Comparison of ENCODE assay signal across 29 cellular contexts in the genomic region with DNA sequence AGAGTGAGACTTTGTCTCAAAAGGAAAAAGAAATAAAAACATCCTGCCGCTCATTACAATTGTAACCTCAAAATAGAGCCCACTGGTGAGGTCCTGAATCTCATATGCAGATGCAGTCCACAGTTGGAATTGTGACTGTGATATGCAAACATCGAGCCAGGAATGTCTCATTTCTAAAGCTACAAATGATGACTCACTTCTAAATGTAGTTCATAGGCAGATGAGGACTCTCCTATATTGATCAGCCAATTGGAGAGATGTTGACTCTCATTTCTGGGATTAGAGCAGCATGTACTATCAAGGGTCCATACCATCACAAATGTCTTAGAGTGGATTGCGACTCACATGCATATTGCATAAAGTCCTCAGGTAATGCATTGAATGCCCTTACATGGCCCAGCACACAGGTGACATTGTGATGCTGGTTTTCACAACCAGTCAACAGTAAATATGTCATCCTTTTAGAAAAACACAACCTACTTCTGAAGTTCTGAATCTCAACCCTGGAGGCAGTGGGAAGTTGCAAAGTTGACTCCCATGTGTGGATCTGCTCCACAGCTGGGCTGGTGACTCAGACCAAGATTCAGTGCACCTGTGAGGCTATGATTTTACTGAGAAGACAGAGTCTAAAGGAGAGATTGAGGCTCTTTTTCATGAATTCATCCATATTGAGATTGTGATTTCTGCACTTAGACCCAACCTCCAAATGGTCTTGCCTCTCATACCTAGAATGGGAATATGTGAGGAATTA. TPM values are rescaled to one million over a fixed set of nuclear protein-coding genes. Genes with fewer than 3 reads are reported as not detected.
DNase-seq lines count a peak whose midpoint lies in the region; ATAC-seq, FAIRE-seq and TF ChIP-seq lines count a peak whose summit lies in the region.
"Had no signal": no experiment of that assay in that cellular context is flagged by ENCODE, and none has a peak within 500 bp of the region (broad histone marks: within the 10 kb centered on the region; RNA-seq: fewer than 3 reads in every experiment).

No MANE protein-coding gene starts in this region.

- no peak overlapping the region for H3K4me3 ChIP-seq in astrocyte (ENCODE audit: insufficient read depth, low read depth, low read length)
- H3K4me3 ChIP-seq: heart left ventricle, pancreas, right atrium auricular region had no signal

- H3K36me3 ChIP-seq in astrocyte (ENCODE audit: insufficient read depth, low read length), result peaks cover 6% of the 10 kb centered on the region

- no peak for FAIRE-seq in astrocyte (lab: Jason Lieb, UNC)
- FAIRE-seq: pancreas, TTC549 had no signal

- H3K79me2 ChIP-seq in astrocyte (ENCODE audit: insufficient read depth, low read length), result no peaks in the 10 kb centered on the region

- ATAC-seq in GM18502 (IDR thresholded peaks at IDR 0.05; ENCODE audit: poor library complexity, unreplicated experiment) (peak; percentile 71), HG02870 (IDR thresholded peaks at IDR 0.05; ENCODE audit: unreplicated experiment) (peak; percentile 76), foreskin keratinocyte (peak; percentile 61)
- ATAC-seq: activated CD4-positive, CD25-positive, alpha-beta regulatory T cell treated with anti-CD3 and anti-CD28 coated beads, Interleukin-2, amount 50 U/mL, for 24 hours; heart left ventricle; pancreas; stimulated activated memory B cell treated with anti-CD40 and anti-IgM and Interleukin-4, amounts not matched to agents 10 μg/mL and 1 μg/mL and 100 μg/mL, for 72 hours had no signal

- H3K4me2 ChIP-seq in astrocyte (ENCODE audit: low read length), result no peak overlapping the region

- peak; percentile 14 for DNase-seq in astrocyte (ENCODE audit: low read depth)
- peak; percentile 44 to 72 for DNase-seq in foreskin keratinocyte
- no peak for DNase-seq in DMS153 treated with DMSO at 0.1 percent for 48 hours (lab: John Stamatoyannopoulos, UW; ENCODE audit: unreplicated experiment)
- DNase-seq in NCI-H128 (lab: John Stamatoyannopoulos, UW; ENCODE audit: unreplicated experiment), result no peak
- no peak for DNase-seq in posterior cingulate gyrus
- no peak for DNase-seq in NCI-H82 (lab: John Stamatoyannopoulos, UW)
- DNase-seq: activated CD4-positive, alpha-beta memory T cell treated with anti-CD3 and anti-CD28 coated beads, Interleukin-2, amount 10 ng/mL, durations not matched to agents 7 days and 5 days; activated effector memory CD4-positive, alpha-beta T cell treated with Interleukin-2 at 50 U/mL for 16 hours; activated naive CD8-positive, alpha-beta T cell treated with anti-CD3 and anti-CD28 coated beads, Interleukin-2, amount 10 ng/mL, durations not matched to agents 7 days and 5 days; C1 segment of cervical spinal cord; COR-L47; DND-41; GOT3; heart left ventricle; HFFc6; NCI-H1417 treated with DMSO at 0.1 percent for 48 hours; NCI-H2081 treated with DMSO at 0.1 percent for 48 hours; NCI-H345; pancreas; stimulated activated CD4-positive, alpha-beta T cell treated with anti-CD3 and anti-CD28 coated beads, Interleukin-4, amount 100 ng/mL, for 24 hours; substantia nigra had no signal

- H3K4me1 ChIP-seq in astrocyte (ENCODE audit: insufficient read depth, low read length) (no peaks in the 10 kb centered on the region), foreskin keratinocyte (peaks cover 8% of the 10 kb centered on the region)
- H3K4me1 ChIP-seq: heart left ventricle, pancreas, right atrium auricular region had no signal

- H3K27ac ChIP-seq in astrocyte (ENCODE audit: low read depth, low read length) (no peak overlapping the region), foreskin keratinocyte (no peak overlapping the region)
- H3K27ac ChIP-seq: heart left ventricle, pancreas, right atrium auricular region, RWPE1 had no signal

- TF ChIP-seq CTCF in astrocyte (IDR thresholded peaks at IDR 0.05; ENCODE audit: insufficient read depth, low read depth, low read length) (no peak), foreskin keratinocyte (conservative IDR thresholded peaks at IDR 0.05) (no peak)

- no peaks in the 10 kb centered on the region for H3K9me3 ChIP-seq in astrocyte (ENCODE audit: insufficient read depth, low read depth, low read length)
- H3K9me3 ChIP-seq: heart left ventricle, pancreas, right atrium auricular region had no signal

- no peak overlapping the region for H3K4me3 Mint-ChIP-seq in astrocyte (ENCODE audit: unreplicated experiment)
- H3K4me3 Mint-ChIP-seq: activated CD4-positive, alpha-beta memory T cell treated with anti-CD3 and anti-CD28 coated beads, Interleukin-2, amount 10 ng/mL, durations not matched to agents 7 days and 5 days; activated naive CD8-positive, alpha-beta T cell treated with anti-CD3 and anti-CD28 coated beads, Interleukin-2, amount 10 ng/mL, durations not matched to agents 7 days and 5 days; HFFc6; neural crest cell; stimulated activated memory B cell treated with anti-CD40 and anti-IgM and Interleukin-4, amounts not matched to agents 10 μg/mL and 1 μg/mL and 100 μg/mL, for 72 hours had no signal

- peaks cover 32% of the 10 kb centered on the region for H3K36me3 Mint-ChIP-seq in astrocyte (ENCODE audit: low read depth, unreplicated experiment)

- H3K27me3 Mint-ChIP-seq in astrocyte (ENCODE audit: low read depth, unreplicated experiment), result no peaks in the 10 kb centered on the region
- H3K27me3 Mint-ChIP-seq: activated CD4-positive, alpha-beta memory T cell treated with anti-CD3 and anti-CD28 coated beads, Interleukin-2, amount 10 ng/mL, durations not matched to agents 7 days and 5 days; activated naive CD8-positive, alpha-beta T cell treated with anti-CD3 and anti-CD28 coated beads, Interleukin-2, amount 10 ng/mL, durations not matched to agents 7 days and 5 days; stimulated activated memory B cell treated with anti-CD40 and anti-IgM and Interleukin-4, amounts not matched to agents 10 μg/mL and 1 μg/mL and 100 μg/mL, for 72 hours had no signal

- no peaks in the 10 kb centered on the region for H3K4me1 Mint-ChIP-seq in astrocyte (ENCODE audit: low read depth, unreplicated experiment)
- H3K4me1 Mint-ChIP-seq: activated CD4-positive, alpha-beta memory T cell treated with anti-CD3 and anti-CD28 coated beads, Interleukin-2, amount 10 ng/mL, durations not matched to agents 7 days and 5 days; stimulated activated memory B cell treated with anti-CD40 and anti-IgM and Interleukin-4, amounts not matched to agents 10 μg/mL and 1 μg/mL and 100 μg/mL, for 72 hours had no signal

- peaks cover 4% of the 10 kb centered on the region for H4K20me1 ChIP-seq in astrocyte (ENCODE audit: insufficient read depth, low read length)

- H3K27me3 ChIP-seq in astrocyte (ENCODE audit: insufficient read depth, low read length) (no peaks in the 10 kb centered on the region), foreskin keratinocyte (no peaks in the 10 kb centered on the region)
- H3K27me3 ChIP-seq: heart left ventricle, pancreas, right atrium auricular region had no signal

- H3K9me3 Mint-ChIP-seq in astrocyte (ENCODE audit: unreplicated experiment), result peaks cover 5% of the 10 kb centered on the region
- H3K9me3 Mint-ChIP-seq: stimulated activated memory B cell treated with anti-CD40 and anti-IgM and Interleukin-4, amounts not matched to agents 10 μg/mL and 1 μg/mL and 100 μg/mL, for 72 hours had no signal

- intact Hi-C loops in posterior cingulate gyrus (cut with DNase I), result no loop called here

- H3K9ac ChIP-seq in astrocyte (ENCODE audit: low read length), result no peak overlapping the region

- no peak overlapping the region for H2AFZ ChIP-seq in astrocyte (ENCODE audit: low read depth, low read length)

- no peak overlapping the region for H3K27ac Mint-ChIP-seq in astrocyte (ENCODE audit: unreplicated experiment)
- H3K27ac Mint-ChIP-seq: activated CD4-positive, alpha-beta memory T cell treated with anti-CD3 and anti-CD28 coated beads, Interleukin-2, amount 10 ng/mL, durations not matched to agents 7 days and 5 days; activated naive CD8-positive, alpha-beta T cell treated with anti-CD3 and anti-CD28 coated beads, Interleukin-2, amount 10 ng/mL, durations not matched to agents 7 days and 5 days; HFFc6; stimulated activated memory B cell treated with anti-CD40 and anti-IgM and Interleukin-4, amounts not matched to agents 10 μg/mL and 1 μg/mL and 100 μg/mL, for 72 hours had no signal

RNA-seq across cellular contexts. Expression of a gene that starts 16.9 kb away (rescaled TPM):
- total RNA-seq in astrocyte (13.9 and 20.4 TPM in 2 replicates), foreskin keratinocyte (6.0 and 6.9 TPM in 2 replicates)
- polyA plus RNA-seq in foreskin keratinocyte, result 1.3 and 1.6 TPM in 2 replicates

Comparison
In these comparisons a context has a peak if more than half of its experiments do, and no peak if none do; other contexts are left out.
1. DNase-seq: peak in astrocyte (single experiment) and foreskin keratinocyte (2 of 2); none in DMS153 treated with DMSO at 0.1 percent for 48 hours (single experiment), NCI-H128 (single experiment), posterior cingulate gyrus (0 of 10) and NCI-H82 (single experiment).
2. Peak in every context shown above with its lines, with median percentiles within 50 percentile points of each other: ATAC-seq.